Comparison of ENCODE assay signal across 1 cellular context in genomic region chr3:41164776-41165175, GRCh38.
TF ChIP-seq lines count a peak whose summit lies in the region.

No MANE protein-coding gene starts in this region.

TF ChIP-seq in H1, 55 proteins besides CTCF, POLR2A, EP300 and RAD21:
- TF ChIP-seq CBX8 (IDR thresholded peaks at IDR 0.05; ENCODE audit: borderline replicate concordance, low read depth, low read length), result no peak
- TF ChIP-seq USF2 (IDR thresholded peaks at IDR 0.05; ENCODE audit: low read length), result no peak
- TF ChIP-seq JUND (IDR thresholded peaks at IDR 0.05; ENCODE audit: low read length), result no peak
- no peak for TF ChIP-seq GTF2F1 (IDR thresholded peaks at IDR 0.05; ENCODE audit: borderline replicate concordance, low read depth, low read length)
- no peak for TF ChIP-seq BCL11A (IDR thresholded peaks at IDR 0.05; ENCODE audit: low read depth in 2 of 2, low read length in 2 of 2)
- no peak for TF ChIP-seq SP1 (IDR thresholded peaks at IDR 0.05; ENCODE audit: low read depth, low read length)
- no peak for TF ChIP-seq RBBP5 (IDR thresholded peaks at IDR 0.05; ENCODE audit: borderline replicate concordance, low read depth, low read length)
- TF ChIP-seq SIN3A (conservative IDR thresholded peaks at IDR 0.05 in 1 of 2, IDR thresholded peaks at IDR 0.05 in 1 of 2; ENCODE audit: low read depth in 1 of 2, low read length in 2 of 2), result no peak
- no peak for TF ChIP-seq SAP30 (IDR thresholded peaks at IDR 0.05; ENCODE audit: insufficient read depth, insufficient replicate concordance, low read length)
- TF ChIP-seq SUZ12 (IDR thresholded peaks at IDR 0.05; ENCODE audit: low read length), result no peak
- no peak for TF ChIP-seq SIX5 (IDR thresholded peaks at IDR 0.05; ENCODE audit: low read depth, low read length)
- TF ChIP-seq KDM5A (IDR thresholded peaks at IDR 0.05; ENCODE audit: low read length), result no peak
- TF ChIP-seq BACH1 (IDR thresholded peaks at IDR 0.05; ENCODE audit: low read length), result no peak
- no peak for TF ChIP-seq MAFK (IDR thresholded peaks at IDR 0.05; ENCODE audit: low read depth, low read length)
- no peak for TF ChIP-seq FOSL1 (IDR thresholded peaks at IDR 0.05; ENCODE audit: insufficient read depth, low read depth, low read length)
- no peak for TF ChIP-seq HDAC2 (IDR thresholded peaks at IDR 0.05; ENCODE audit: borderline replicate concordance in 1 of 2, low read depth in 2 of 2, low read length in 2 of 2)
- TF ChIP-seq CTBP2 (IDR thresholded peaks at IDR 0.05; ENCODE audit: borderline replicate concordance, insufficient read depth, insufficient read length, low read length), result no peak
TF ChIP-seq in H1: peak in this region for 0.
